ENCODE assay signal across 23 cellular contexts in genomic region chr13:90846956-90847355, GRCh38.
DNase-seq lines count a peak whose midpoint lies in the region; TF ChIP-seq lines count a peak whose summit lies in the region.
"Had no signal": no experiment of that assay in that cellular context is flagged by ENCODE, and none has a peak within 500 bp of the region (broad histone marks: within the 10 kb centered on the region; RNA-seq: fewer than 3 reads in every experiment).

No MANE protein-coding gene starts in this region.

- TF ChIP-seq CTCF in BE2C (IDR thresholded peaks at IDR 0.05; ENCODE audit: low read depth, low read length) (no peak), endodermal cell (conservative IDR thresholded peaks at IDR 0.05) (no peak), tibial nerve (IDR thresholded peaks at IDR 0.05) (no peak), right atrium auricular region (IDR thresholded peaks at IDR 0.05) (no peak)

- peaks cover 12% of the 10 kb centered on the region for H3K4me1 ChIP-seq in BE2C
- H3K4me1 ChIP-seq in HUES6 (ENCODE audit: control insufficient read depth, insufficient read depth, low read length), result peaks cover 36% of the 10 kb centered on the region
- H3K4me1 ChIP-seq in endodermal cell (ENCODE audit: control insufficient read depth, insufficient read depth, low read length), result no peaks in the 10 kb centered on the region
- H3K4me1 ChIP-seq in tibial nerve, result no peaks in the 10 kb centered on the region
- H3K4me1 ChIP-seq in right atrium auricular region, result no peaks in the 10 kb centered on the region
- H3K4me1 ChIP-seq: BLaER1 treated with 17β-estradiol and CSF1 and Interleukin-3, amounts not matched to agents 10 nM and 100 nM; SJCRH30 had no signal

- H3K27ac ChIP-seq in HUES6 (ENCODE audit: low read depth, low read length) (peak overlapping the region; percentile 89; the same call in 1 of the 2 replicates), endodermal cell (ENCODE audit: low read depth, low read length) (no peak overlapping the region), tibial nerve (no peak overlapping the region), right atrium auricular region (no peak overlapping the region)
- H3K27ac ChIP-seq: BLaER1 treated with 17β-estradiol and CSF1 and Interleukin-3, amounts not matched to agents 10 nM and 100 nM; KMS-11; PC-9; SJCRH30 had no signal

- H3K27ac Mint-ChIP-seq in endodermal cell, result no peak overlapping the region
- H3K27ac Mint-ChIP-seq: CD4-positive, alpha-beta T cell; HFFc6 had no signal

- WGBS in endodermal cell (ENCODE audit: insufficient coverage in 1 of 2, insufficient read length in 1 of 2), 2 experiments, result 67 to 80% methylated on average over 1 of the region's 1 CpG
- WGBS in tibial nerve, 2 donors, result 95 to 100% methylated on average over 1 of the region's 1 CpG

- no peak overlapping the region for H3K4me3 Mint-ChIP-seq in endodermal cell
- H3K4me3 Mint-ChIP-seq: CD4-positive, alpha-beta T cell; H9; HFFc6; IgD-negative memory B cell had no signal

- H3K4me1 Mint-ChIP-seq in endodermal cell, result peaks cover 52% of the 10 kb centered on the region
- H3K4me1 Mint-ChIP-seq: IgD-negative memory B cell had no signal

- H3K36me3 Mint-ChIP-seq in endodermal cell (ENCODE audit: low read depth), result peaks cover 10% of the 10 kb centered on the region
- H3K36me3 Mint-ChIP-seq: IgD-negative memory B cell had no signal

- H3K9me3 ChIP-seq in BE2C, result no peaks in the 10 kb centered on the region
- H3K9me3 ChIP-seq in HUES6 (ENCODE audit: control insufficient read depth, insufficient read depth, low read depth, low read length), result peaks cover 5% of the 10 kb centered on the region; the same call in 1 of the 2 replicates
- H3K9me3 ChIP-seq in endodermal cell (ENCODE audit: control insufficient read depth, low read length), result no peaks in the 10 kb centered on the region
- peaks cover 0 to 7% (median 0%) of the 10 kb centered on the region in 4 donors for H3K9me3 ChIP-seq in tibial nerve
- H3K9me3 ChIP-seq in right atrium auricular region, result no peaks in the 10 kb centered on the region
- H3K9me3 ChIP-seq: BLaER1 treated with 17β-estradiol and CSF1 and Interleukin-3, amounts not matched to agents 10 nM and 100 nM; SJCRH30 had no signal

- H3K36me3 ChIP-seq in BE2C (no peaks in the 10 kb centered on the region), HUES6 (ENCODE audit: control insufficient read depth, insufficient read depth, low read length) (peaks cover 30% of the 10 kb centered on the region), endodermal cell (ENCODE audit: control insufficient read depth, insufficient read depth, low read length) (peaks cover 3% of the 10 kb centered on the region), tibial nerve (no peaks in the 10 kb centered on the region), right atrium auricular region (no peaks in the 10 kb centered on the region)
- H3K36me3 ChIP-seq: BLaER1 treated with 17β-estradiol and CSF1 and Interleukin-3, amounts not matched to agents 10 nM and 100 nM; SJCRH30 had no signal

- TF ChIP-seq POLR2A in tibial nerve (IDR thresholded peaks at IDR 0.05), result no peak

- H3K27me3 ChIP-seq in BE2C, result no peaks in the 10 kb centered on the region
- no peaks in the 10 kb centered on the region for H3K27me3 ChIP-seq in HUES6 (ENCODE audit: control insufficient read depth, insufficient read depth, low read length)
- H3K27me3 ChIP-seq in endodermal cell (ENCODE audit: control insufficient read depth, insufficient read depth, low read length, poor library complexity, severe bottlenecking), result no peaks in the 10 kb centered on the region
- no peaks in the 10 kb centered on the region for H3K27me3 ChIP-seq in tibial nerve
- no peaks in the 10 kb centered on the region for H3K27me3 ChIP-seq in right atrium auricular region
- H3K27me3 ChIP-seq: BLaER1 treated with 17β-estradiol and CSF1 and Interleukin-3, amounts not matched to agents 10 nM and 100 nM; SJCRH30 had no signal

- peak; percentile 56 for DNase-seq in BE2C
- DNase-seq in endodermal cell, result no peak
- DNase-seq in retina, result peak; percentile 46
- no peak for DNase-seq in tibial nerve (ENCODE audit: low spot score in 2 of 2)
- DNase-seq in NCI-H1092 treated with DMSO at 0.1 percent for 48 hours (lab: John Stamatoyannopoulos, UW), result no peak
- no peak for DNase-seq in right atrium auricular region (ENCODE audit: low spot score)
- DNase-seq: CD4-positive, alpha-beta T cell; DMS53; H9; HFFc6; NCI-H1048; NCI-H146; NCI-H2029 treated with DMSO at 0.1 percent for 48 hours; NCI-H446 treated with DMSO at 0.1 percent for 48 hours; NCI-H526; NCI-H82; NK-92 treated with Interleukin-12 subunit alpha and Interleukin-12 subunit beta, amount 100 ng/mL, for 24 hours; PC-9; SJCRH30 had no signal

- H3K27me3 Mint-ChIP-seq in endodermal cell (ENCODE audit: insufficient read depth), result peaks cover 8% of the 10 kb centered on the region
- H3K27me3 Mint-ChIP-seq: CD4-positive, alpha-beta T cell; IgD-negative memory B cell had no signal

- peak overlapping the region; percentile 8 for H3K9ac ChIP-seq in HUES6 (ENCODE audit: low read length)
- no peak overlapping the region for H3K9ac ChIP-seq in endodermal cell (ENCODE audit: extremely low read depth, low read length, poor library complexity, severe bottlenecking)
- H3K9ac ChIP-seq: BLaER1 treated with 17β-estradiol and CSF1 and Interleukin-3, amounts not matched to agents 10 nM and 100 nM; KMS-11 had no signal

- TF ChIP-seq EP300 in tibial nerve (IDR thresholded peaks at IDR 0.05), result no peak

- H3K4me3 ChIP-seq in BE2C (ENCODE audit: low read depth, low read length), result no peak overlapping the region
- peak overlapping the region; percentile 47; the same call in 1 of the 2 replicates for H3K4me3 ChIP-seq in HUES6 (ENCODE audit: low read depth, low read length)
- peak overlapping the region; percentile 1 for H3K4me3 ChIP-seq in endodermal cell (ENCODE audit: low read length)
- no peak overlapping the region for H3K4me3 ChIP-seq in tibial nerve
- H3K4me3 ChIP-seq in right atrium auricular region, result no peak overlapping the region
- H3K4me3 ChIP-seq: BLaER1 treated with 17β-estradiol and CSF1 and Interleukin-3, amounts not matched to agents 10 nM and 100 nM; PC-9; SJCRH30 had no signal

- H3K9me3 Mint-ChIP-seq in endodermal cell, result peaks cover 8% of the 10 kb centered on the region
- H3K9me3 Mint-ChIP-seq: HFFc6 had no signal

Comparison
In these comparisons a context has a peak if more than half of its experiments do, and no peak if none do; other contexts are left out.
1. DNase-seq: peak in BE2C (single experiment) and retina (single experiment); none in endodermal cell (single experiment), tibial nerve (0 of 2), NCI-H1092 treated with DMSO at 0.1 percent for 48 hours (single experiment) and right atrium auricular region (single experiment).
2. H3K4me3 ChIP-seq: peak in HUES6 (single experiment) and endodermal cell (single experiment); none in BE2C (single experiment), tibial nerve (0 of 4) and right atrium auricular region (0 of 2).